In genomic region chr19:58304255-58304654, GRCh38 we compare ENCODE assay signal across 8 cellular contexts. TPM values are rescaled to one million over a fixed set of nuclear protein-coding genes. Genes with fewer than 3 reads are reported as not detected.
DNase-seq lines count a peak whose midpoint lies in the region; ATAC-seq and TF ChIP-seq lines count a peak whose summit lies in the region.
"Had no signal": no experiment of that assay in that cellular context is flagged by ENCODE, and none has a peak within 500 bp of the region (broad histone marks: within the 10 kb centered on the region; RNA-seq: fewer than 3 reads in every experiment).

No MANE protein-coding gene starts in this region.

- 90 to 93% methylated on average over 7 of the region's 7 CpGs for WGBS in sigmoid colon, 2 donors

- peak; percentile 57 for DNase-seq in H7
- no peak for DNase-seq in Panc1 (ENCODE audit: low read depth, low spot score)
- DNase-seq in epithelial cell of proximal tubule (ENCODE audit: low read depth) = no peak
- no peak for DNase-seq in sigmoid colon
- DNase-seq in Ammon's horn (ENCODE audit: low spot score) = no peak
- no peak for DNase-seq in activated CD4-positive, alpha-beta T cell treated with anti-CD3 and anti-CD28 coated beads, Interleukin-2, amount 50 U/mL, for 1 hour
- DNase-seq in GM19238 (ENCODE audit: insufficient read length, low spot score) = no peak
- DNase-seq: central memory CD4-positive, alpha-beta T cell had no signal

- TF ChIP-seq EP300 in sigmoid colon (IDR thresholded peaks at IDR 0.05) = no peak

- H3K27ac ChIP-seq in Panc1 (ENCODE audit: low read length) = peak overlapping the region; percentile 91
- H3K27ac ChIP-seq in sigmoid colon = peak overlapping the region in 3 of 4 donors; percentile 88 to 93 (median 91)

- intact Hi-C loops in Panc1 (cut with micrococcal nuclease; ENCODE audit: unreplicated experiment) (no loop called here), sigmoid colon (cut with DNase I) (loop anchor here (2.0 to 5.0 kb wide), 2 partner anchors 25 to 122 kb away; partner anchors contain the start of genes ZNF274 and ZNF8)

- H3K4me3 ChIP-seq in H7 (ENCODE audit: insufficient read depth, low read depth, low read length) (no peak overlapping the region), Panc1 (ENCODE audit: low read depth in 2 of 2, low read length in 2 of 2) (peak overlapping the region; percentile 89 to 95), epithelial cell of proximal tubule (ENCODE audit: low read depth, low read length) (peak overlapping the region; percentile 75), sigmoid colon (peak overlapping the region in 1 of 4 donors; percentile 89)

- in situ Hi-C loops in Panc1 (cut with HindIII; ENCODE audit: low pct_unique_long_range_greater_than_20kb, low sequenced_read_pairs) = no loop called here

- H3K36me3 ChIP-seq in H7 (replicated peaks; ENCODE audit: control insufficient read depth, insufficient read depth, low read length) (peaks cover 13% of the 10 kb centered on the region), Panc1 (ENCODE audit: control insufficient read depth, insufficient read depth, low read length) (peaks cover 28% of the 10 kb centered on the region), sigmoid colon (peaks cover 12 to 52% (median 13%) of the 10 kb centered on the region in 4 donors)

- ATAC-seq in Panc1 = no peak

- no peak for TF ChIP-seq POLR2A in sigmoid colon (IDR thresholded peaks at IDR 0.05)

- H3K4me1 ChIP-seq in Panc1 (ENCODE audit: control insufficient read depth, insufficient read depth, low read length) (peaks cover 14% of the 10 kb centered on the region), sigmoid colon (peaks cover 0 to 17% (median 14%) of the 10 kb centered on the region in 4 donors)

- H3K9me3 ChIP-seq in Panc1 (ENCODE audit: control insufficient read depth, insufficient read depth, low read depth, low read length) = no peaks in the 10 kb centered on the region
- no peaks in the 10 kb centered on the region for H3K9me3 ChIP-seq in sigmoid colon

- TF ChIP-seq CTCF in Panc1 (IDR thresholded peaks at IDR 0.05) = no peak
- no peak for TF ChIP-seq CTCF in epithelial cell of proximal tubule (conservative IDR thresholded peaks at IDR 0.05; ENCODE audit: low read depth, low read length)
- TF ChIP-seq CTCF in sigmoid colon (IDR thresholded peaks at IDR 0.05) = no peak

- no TSS peak for BruUV-seq in Panc1 (replicated peaks; lab: Mats Ljungman, UMichigan)

- POLR2A ChIA-PET in Panc1 (lab: Charles Lee) = no interaction called here

- no peaks in the 10 kb centered on the region for H3K27me3 ChIP-seq in H7 (ENCODE audit: control insufficient read depth, insufficient read depth, low read length)
- H3K27me3 ChIP-seq in Panc1 (ENCODE audit: control insufficient read depth, insufficient read depth, low read length) = no peaks in the 10 kb centered on the region
- no peaks in the 10 kb centered on the region for H3K27me3 ChIP-seq in sigmoid colon

- CTCF ChIA-PET in Panc1 (lab: Charles Lee) = no interaction called here

RNA-seq across cellular contexts. Expression of gene ERVK3-1, which starts 0.9 kb away (rescaled TPM):
- 21.7 and 24.8 TPM in 2 replicates for total RNA-seq in H7 (2014; rRNA removed; shearing (Covaris generic))
- total RNA-seq in Panc1 (2021; ENCODE audit: unreplicated experiment) (84.0 TPM), epithelial cell of proximal tubule (40.4 and 51.0 TPM in 2 replicates), sigmoid colon (10 to 100 TPM; 41.7 to 49.4 (median 44.0) TPM)
- 93.9 TPM for polyA plus RNA-seq in Panc1 (2012; ENCODE audit: insufficient read length)
- polyA plus RNA-seq in sigmoid colon = 10 to 100 TPM; 23.6 to 35.0 (median 27.6) TPM

RNA-seq across cellular contexts. Expression of gene ZSCAN22, which starts 22.5 kb away (rescaled TPM):
- total RNA-seq in H7 (2014; rRNA removed; shearing (Covaris generic)) = 2.6 and 2.7 TPM in 2 replicates
- total RNA-seq in Panc1 (2021; ENCODE audit: unreplicated experiment) (6.6 TPM), epithelial cell of proximal tubule (1.3 and 1.9 TPM in 2 replicates), sigmoid colon (1 to 10 TPM; 1.4 to 3.6 (median 2.2) TPM)
- 3.2 TPM for polyA plus RNA-seq in Panc1 (2012; ENCODE audit: insufficient read length)
- polyA plus RNA-seq in sigmoid colon = 1 to 10 TPM in 1 of 3 donors, under 1 TPM in 2; 0.60 to 1.3 (median 0.69) TPM

RNA-seq across cellular contexts. Expression of gene ZNF8, which starts 25.5 kb away (rescaled TPM):
- total RNA-seq in H7 (2014; rRNA removed; shearing (Covaris generic)) = 9.4 and 11.9 TPM in 2 replicates
- total RNA-seq in Panc1 (2021; ENCODE audit: unreplicated experiment) = 12.6 TPM
- polyA plus RNA-seq in Panc1 (2012; ENCODE audit: insufficient read length) = 1.8 TPM
- 4.2 and 4.5 TPM in 2 replicates for total RNA-seq in epithelial cell of proximal tubule
- 1 to 10 TPM; 4.9 to 8.6 (median 6.5) TPM for total RNA-seq in sigmoid colon
- polyA plus RNA-seq in sigmoid colon = 1 to 10 TPM in 1 of 3 donors, under 1 TPM in 2; 0.60 to 2.0 (median 0.92) TPM

RNA-seq across cellular contexts. Expression of gene A1BG, which starts 49.0 kb away (rescaled TPM):
- 33.8 and 45.5 TPM in 2 replicates for total RNA-seq in H7 (2014; rRNA removed; shearing (Covaris generic))
- total RNA-seq in Panc1 (2021; ENCODE audit: unreplicated experiment) (47.4 TPM), epithelial cell of proximal tubule (2.7 and 20.1 TPM in 2 replicates), sigmoid colon (10 to 100 TPM in 2 of 4 donors, 1 to 10 TPM in 2; 1.9 to 17.4 (median 12.1) TPM)
- 114 TPM for polyA plus RNA-seq in Panc1 (2012; ENCODE audit: insufficient read length)
- 10 to 100 TPM in 2 of 3 donors, 1 to 10 TPM in 1; 7.2 to 23.4 (median 16.0) TPM for polyA plus RNA-seq in sigmoid colon

RNA-seq across cellular contexts. Expression of gene ZNF497, which starts 58.3 kb away (rescaled TPM):
- total RNA-seq in H7 (2014; rRNA removed; shearing (Covaris generic)) = 3.0 and 3.2 TPM in 2 replicates
- total RNA-seq in Panc1 (2021; ENCODE audit: unreplicated experiment) = 1.9 TPM
- polyA plus RNA-seq in Panc1 (2012; ENCODE audit: insufficient read length) = 4.0 TPM
- total RNA-seq in epithelial cell of proximal tubule = 0.06 and 0.14 TPM in 2 replicates
- under 1 TPM; 0.28 to 0.54 (median 0.43) TPM for total RNA-seq in sigmoid colon
- polyA plus RNA-seq in sigmoid colon = under 1 TPM in 2 of 3 donors, not detected in 1; 0.46 to 0.79 TPM
